ENCODE assay signal across 34 cellular contexts in genomic region chr4:117811731-117812130, GRCh38.
"Had no signal": no experiment of that assay in that cellular context is flagged by ENCODE, and none has a peak within 500 bp of the region (broad histone marks: within the 10 kb centered on the region; RNA-seq: fewer than 3 reads in every experiment).

No MANE protein-coding gene starts in this region.

- H3K4me1 ChIP-seq: adrenal gland, ascending aorta, body of pancreas, breast epithelium had no signal

- DNase-seq: activated effector memory CD4-positive, alpha-beta T cell treated with anti-CD3 and anti-CD28 coated beads, Interleukin-2, amount 50 U/mL, for 16 hours; activated effector memory CD4-positive, alpha-beta T cell treated with Interleukin-2 at 50 U/mL for 16 hours; activated gamma-delta T cell; activated gamma-delta T cell treated with Interleukin-2 at 50 U/mL for 16 hours; activated naive CD4-positive, alpha-beta T cell; activated naive CD4-positive, alpha-beta T cell treated with anti-CD3 and anti-CD28 coated beads for 36 hours; activated naive CD4-positive, alpha-beta T cell treated with anti-CD3 and anti-CD28 coated beads, Interleukin-2, amount 10 ng/mL, durations not matched to agents 7 days and 5 days; activated naive CD4-positive, alpha-beta T cell treated with anti-CD3 and anti-CD28 coated beads, Interleukin-2, amount 50 U/mL, for 16 hours; activated naive CD4-positive, alpha-beta T cell treated with Interleukin-2 at 50 U/mL for 16 hours; activated naive CD8-positive, alpha-beta T cell treated with anti-CD3 and anti-CD28 coated beads for 36 hours; activated naive CD8-positive, alpha-beta T cell treated with anti-CD3 and anti-CD28 coated beads, Interleukin-2, amount 10 ng/mL, durations not matched to agents 7 days and 5 days; activated naive CD8-positive, alpha-beta T cell treated with anti-CD3 and anti-CD28 coated beads, Interleukin-2, amount 50 U/mL, for 24 hours; activated T-cell treated with anti-CD3 and anti-CD28 coated beads, Interleukin-2, amount 50 U/mL, for 1 hour; activated T-cell treated with anti-CD3 and anti-CD28 coated beads, Interleukin-2, amount 50 U/mL, for 24 hours; activated T-cell treated with anti-CD3 and anti-CD28 coated beads, Interleukin-2, amount 50 U/mL, for 4 hours; activated T-cell treated with anti-CD3 and anti-CD28 coated beads, Interleukin-2, amount 50 U/mL, for 48 hours; activated T-cell treated with anti-CD3 and anti-CD28 coated beads, Interleukin-2, amount 50 U/mL, for 72 hours; adrenal gland; amniotic stem cell; amygdala; anterior cingulate cortex; aorta; body of pancreas; brain microvascular endothelial cell; caudate nucleus; central memory CD4-positive, alpha-beta T cell; cerebellar nuclear complex had no signal

- FAIRE-seq: astrocyte, bronchial epithelial cell had no signal

- ATAC-seq: activated naive CD4-positive, alpha-beta T cell treated with anti-CD3 and anti-CD28 coated beads, Interleukin-2, amount 50 U/mL, for 72 hours; activated naive CD8-positive, alpha-beta T cell treated with anti-CD3 and anti-CD28 coated beads, Interleukin-2, amount 50 U/mL, for 24 hours; activated T-cell treated with anti-CD3 and anti-CD28 coated beads, Interleukin-2, amount 50 U/mL, for 4 hours; activated T-cell treated with anti-CD3 and anti-CD28 coated beads, Interleukin-2, amount 50 U/mL, for 72 hours; activated T-helper 17 cell treated with anti-CD3 and anti-CD28 coated beads, Interleukin-2, amount 50 U/mL, for 72 hours; body of pancreas had no signal

- H3K27ac ChIP-seq: adrenal gland, ascending aorta, body of pancreas, brain microvascular endothelial cell, breast epithelium, cardiac muscle cell had no signal

- H3K36me3 ChIP-seq: adrenal gland, ascending aorta, brain microvascular endothelial cell, breast epithelium, cardiac muscle cell had no signal

- H3K27me3 ChIP-seq: adrenal gland, ascending aorta, body of pancreas, brain microvascular endothelial cell, breast epithelium, cardiac muscle cell had no signal

- H3K4me3 ChIP-seq: adrenal gland, ascending aorta, body of pancreas, breast epithelium, cardiac muscle cell had no signal

- H3K9me3 ChIP-seq: adrenal gland, ascending aorta, body of pancreas, breast epithelium had no signal
